1 cellular context compared by ENCODE assay signal in the genomic region with DNA sequence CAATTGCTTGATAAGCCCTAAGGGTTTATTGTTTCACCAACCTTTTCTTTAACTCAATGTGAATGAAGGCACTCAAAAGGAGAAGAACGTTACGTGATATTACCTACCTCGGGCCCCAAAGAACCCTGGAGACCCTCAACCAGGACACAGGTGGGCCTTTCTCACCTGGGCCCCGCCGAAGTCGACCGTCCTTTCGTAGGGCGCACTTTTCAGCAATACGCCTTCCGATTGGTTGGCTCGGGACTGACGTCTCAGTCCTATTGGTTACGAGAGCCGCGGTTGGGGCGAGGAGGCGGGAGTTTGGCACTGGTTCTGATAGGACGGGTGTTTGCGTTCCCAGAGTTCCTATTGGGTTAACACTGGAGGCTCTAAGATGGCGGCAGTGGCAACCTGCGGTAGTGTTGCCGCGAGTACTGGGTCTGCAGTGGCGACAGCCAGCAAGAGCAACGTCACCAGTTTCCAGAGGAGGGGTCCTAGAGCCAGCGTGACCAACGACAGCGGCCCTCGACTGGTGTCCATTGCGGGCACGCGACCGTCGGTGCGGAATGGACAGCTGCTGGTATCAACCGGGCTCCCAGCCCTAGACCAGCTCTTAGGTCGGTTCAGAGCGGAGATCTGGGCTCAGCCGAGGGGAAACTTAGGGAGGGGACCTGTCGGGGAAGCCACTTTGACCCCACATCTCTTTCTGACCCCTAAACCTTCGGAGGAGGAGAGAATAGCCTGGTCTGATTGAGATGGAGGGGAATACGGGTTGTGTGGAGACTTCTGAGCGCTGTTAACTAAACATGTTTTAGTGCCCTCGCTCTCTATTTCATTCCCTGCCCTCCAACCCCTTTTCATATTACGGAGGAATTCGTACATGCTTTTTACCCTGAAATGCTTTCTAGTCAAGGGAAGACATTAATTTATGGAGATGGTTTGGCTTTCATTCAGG.
TF ChIP-seq lines count a peak whose summit lies in the region.

A gene with protein sequence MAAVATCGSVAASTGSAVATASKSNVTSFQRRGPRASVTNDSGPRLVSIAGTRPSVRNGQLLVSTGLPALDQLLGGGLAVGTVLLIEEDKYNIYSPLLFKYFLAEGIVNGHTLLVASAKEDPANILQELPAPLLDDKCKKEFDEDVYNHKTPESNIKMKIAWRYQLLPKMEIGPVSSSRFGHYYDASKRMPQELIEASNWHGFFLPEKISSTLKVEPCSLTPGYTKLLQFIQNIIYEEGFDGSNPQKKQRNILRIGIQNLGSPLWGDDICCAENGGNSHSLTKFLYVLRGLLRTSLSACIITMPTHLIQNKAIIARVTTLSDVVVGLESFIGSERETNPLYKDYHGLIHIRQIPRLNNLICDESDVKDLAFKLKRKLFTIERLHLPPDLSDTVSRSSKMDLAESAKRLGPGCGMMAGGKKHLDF (plus strand): TSS at position 356 of the 934 bp plus-strand sequence. CDS start 18 bp downstream, at position 374.
A gene with protein sequence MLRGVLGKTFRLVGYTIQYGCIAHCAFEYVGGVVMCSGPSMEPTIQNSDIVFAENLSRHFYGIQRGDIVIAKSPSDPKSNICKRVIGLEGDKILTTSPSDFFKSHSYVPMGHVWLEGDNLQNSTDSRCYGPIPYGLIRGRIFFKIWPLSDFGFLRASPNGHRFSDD (minus strand): TSS at position 211 of the 934 bp plus-strand sequence. CDS start 46,346 bp downstream, outside the sequence.

TF ChIP-seq in HepG2, 621 proteins besides CTCF, POLR2A, EP300 and RAD21 (continued from another document and continues in another):
- TF ChIP-seq, protein P1, sequence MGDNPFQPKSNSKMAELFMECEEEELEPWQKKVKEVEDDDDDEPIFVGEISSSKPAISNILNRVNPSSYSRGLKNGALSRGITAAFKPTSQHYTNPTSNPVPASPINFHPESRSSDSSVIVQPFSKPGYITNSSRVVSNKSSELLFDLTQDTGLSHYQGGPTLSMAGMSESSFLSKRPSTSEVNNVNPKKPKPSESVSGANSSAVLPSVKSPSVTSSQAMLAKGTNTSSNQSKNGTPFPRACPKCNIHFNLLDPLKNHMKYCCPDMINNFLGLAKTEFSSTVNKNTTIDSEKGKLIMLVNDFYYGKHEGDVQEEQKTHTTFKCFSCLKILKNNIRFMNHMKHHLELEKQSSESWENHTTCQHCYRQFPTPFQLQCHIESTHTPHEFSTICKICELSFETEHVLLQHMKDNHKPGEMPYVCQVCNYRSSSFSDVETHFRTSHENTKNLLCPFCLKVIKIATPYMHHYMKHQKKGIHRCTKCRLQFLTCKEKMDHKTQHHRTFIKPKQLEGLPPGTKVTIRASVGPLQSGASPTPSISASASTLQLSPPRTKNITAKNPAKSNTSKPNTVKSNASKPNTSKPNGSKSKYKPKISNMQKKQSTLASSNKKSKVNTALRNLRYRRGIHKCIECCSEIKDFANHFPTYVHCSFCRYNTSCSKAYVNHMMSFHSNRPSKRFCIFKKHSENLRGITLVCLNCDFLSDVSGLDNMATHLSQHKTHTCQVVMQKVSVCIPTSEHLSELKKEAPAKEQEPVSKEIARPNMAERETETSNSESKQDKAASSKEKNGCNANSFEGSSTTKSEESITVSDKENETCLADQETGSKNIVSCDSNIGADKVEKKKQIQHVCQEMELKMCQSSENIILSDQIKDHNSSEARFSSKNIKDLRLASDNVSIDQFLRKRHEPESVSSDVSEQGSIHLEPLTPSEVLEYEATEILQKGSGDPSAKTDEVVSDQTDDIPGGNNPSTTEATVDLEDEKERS (CRISPR knock-in tag; IDR thresholded peaks at IDR 0.05): peak; percentile 63; the same call in 1 of the 2 replicates
- TF ChIP-seq ZNF569 (CRISPR knock-in tag; IDR thresholded peaks at IDR 0.05; ENCODE audit: borderline replicate concordance) (no peak), FIP1L1 (IDR thresholded peaks at IDR 0.05; ENCODE audit: borderline replicate concordance, insufficient read depth, low read depth, low read length) (no peak), ZNF317 (CRISPR knock-in tag; IDR thresholded peaks at IDR 0.05) (0 out of 2 replicates have a peak, but pooled peaks have one; percentile 73), PPARG (CRISPR knock-in tag; conservative IDR thresholded peaks at IDR 0.05) (0 out of 2 replicates have a peak, but pooled peaks have one; percentile 14), ZNF563 (CRISPR knock-in tag; IDR thresholded peaks at IDR 0.05) (peak; percentile 60; the same call in 1 of the 2 replicates), ZMYM2 (CRISPR knock-in tag; IDR thresholded peaks at IDR 0.05) (0 out of 2 replicates have a peak, but pooled peaks have one; percentile 34), CBX2 (IDR thresholded peaks at IDR 0.05; ENCODE audit: low read depth, low read length) (no peak), CBX2 (CRISPR knock-in tag; IDR thresholded peaks at IDR 0.05; ENCODE audit: low read depth) (no peak), SCMH1 (CRISPR knock-in tag; IDR thresholded peaks at IDR 0.05; ENCODE audit: borderline replicate concordance) (no peak), SMAD1 (CRISPR knock-in tag; IDR thresholded peaks at IDR 0.05; ENCODE audit: borderline replicate concordance, low read depth) (no peak), ATAD3A (CRISPR knock-in tag; IDR thresholded peaks at IDR 0.05) (no peak), MEIS1 (CRISPR knock-in tag; IDR thresholded peaks at IDR 0.05; ENCODE audit: borderline replicate concordance) (peak; percentile 66; the same call in 1 of the 2 replicates), HNRNPH1 (optimal IDR thresholded peaks at IDR 0.05; ENCODE audit: low read depth, low read length) (no peak), EED (CRISPR knock-in tag; IDR thresholded peaks at IDR 0.05) (0 out of 2 replicates have a peak, but pooled peaks have one; percentile 67), FOXC1 (CRISPR knock-in tag; IDR thresholded peaks at IDR 0.05; ENCODE audit: borderline replicate concordance) (peak; percentile 91), NPAS2 (CRISPR knock-in tag; IDR thresholded peaks at IDR 0.05; ENCODE audit: borderline replicate concordance) (no peak), ZNF138 (CRISPR knock-in tag; IDR thresholded peaks at IDR 0.05; ENCODE audit: low read depth) (peak; percentile 73; the same call in 1 of the 2 replicates), RAD51 (IDR thresholded peaks at IDR 0.05; ENCODE audit: borderline replicate concordance) (no peak), ZSCAN25 (CRISPR knock-in tag; IDR thresholded peaks at IDR 0.05) (no peak), ZNF12 (CRISPR knock-in tag; IDR thresholded peaks at IDR 0.05) (no peak), ZFAT (CRISPR knock-in tag; conservative IDR thresholded peaks at IDR 0.05) (no peak), ZNF790 (CRISPR knock-in tag; IDR thresholded peaks at IDR 0.05; ENCODE audit: borderline replicate concordance) (no peak), MTF1 (CRISPR knock-in tag; IDR thresholded peaks at IDR 0.05) (no peak), SAP130 (CRISPR knock-in tag; IDR thresholded peaks at IDR 0.05; ENCODE audit: low read depth) (peak; percentile 80), ZNF496 (CRISPR knock-in tag; IDR thresholded peaks at IDR 0.05; ENCODE audit: insufficient replicate concordance) (no peak), ZMYM3 (CRISPR knock-in tag; IDR thresholded peaks at IDR 0.05) (peak; percentile 38; the same call in 1 of the 2 replicates), HNRNPLL (IDR thresholded peaks at IDR 0.05; ENCODE audit: low read depth, low read length, poor library complexity, severe bottlenecking) (peak; percentile 51), ZNF674 (CRISPR knock-in tag; IDR thresholded peaks at IDR 0.05; ENCODE audit: low read depth) (no peak), ZNF10 (CRISPR knock-in tag; IDR thresholded peaks at IDR 0.05; ENCODE audit: borderline replicate concordance, low read depth) (no peak), ZNF260 (CRISPR knock-in tag; IDR thresholded peaks at IDR 0.05; ENCODE audit: borderline replicate concordance, low read depth) (no peak), ZNF232 (CRISPR knock-in tag; IDR thresholded peaks at IDR 0.05; ENCODE audit: borderline replicate concordance) (no peak), RCOR2 (CRISPR knock-in tag; IDR thresholded peaks at IDR 0.05) (no peak), HNRNPK (IDR thresholded peaks at IDR 0.05; ENCODE audit: low read depth, low read length, poor library complexity, severe bottlenecking) (no peak), ZNF746 (CRISPR knock-in tag; IDR thresholded peaks at IDR 0.05) (no peak), MBNL3 (CRISPR knock-in tag; conservative IDR thresholded peaks at IDR 0.05) (no peak), ATF1 (CRISPR knock-in tag; IDR thresholded peaks at IDR 0.05) (peak; percentile 87), ZNF550 (CRISPR knock-in tag; IDR thresholded peaks at IDR 0.05; ENCODE audit: borderline replicate concordance) (no peak; the same call in 1 of the 2 replicates), MYC (CRISPR knock-in tag; IDR thresholded peaks at IDR 0.05; ENCODE audit: borderline replicate concordance) (peak; percentile 57; the same call in 1 of the 2 replicates), ZNF781 (CRISPR knock-in tag; IDR thresholded peaks at IDR 0.05; ENCODE audit: borderline replicate concordance, not compliant biosample characterization) (no peak)
- TF ChIP-seq, protein P2, sequence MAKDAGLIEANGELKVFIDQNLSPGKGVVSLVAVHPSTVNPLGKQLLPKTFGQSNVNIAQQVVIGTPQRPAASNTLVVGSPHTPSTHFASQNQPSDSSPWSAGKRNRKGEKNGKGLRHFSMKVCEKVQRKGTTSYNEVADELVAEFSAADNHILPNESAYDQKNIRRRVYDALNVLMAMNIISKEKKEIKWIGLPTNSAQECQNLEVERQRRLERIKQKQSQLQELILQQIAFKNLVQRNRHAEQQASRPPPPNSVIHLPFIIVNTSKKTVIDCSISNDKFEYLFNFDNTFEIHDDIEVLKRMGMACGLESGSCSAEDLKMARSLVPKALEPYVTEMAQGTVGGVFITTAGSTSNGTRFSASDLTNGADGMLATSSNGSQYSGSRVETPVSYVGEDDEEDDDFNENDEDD (CRISPR knock-in tag; IDR thresholded peaks at IDR 0.05; ENCODE audit: borderline replicate concordance): peak; percentile 74; the same call in 1 of the 2 replicates
- TF ChIP-seq, protein P3, sequence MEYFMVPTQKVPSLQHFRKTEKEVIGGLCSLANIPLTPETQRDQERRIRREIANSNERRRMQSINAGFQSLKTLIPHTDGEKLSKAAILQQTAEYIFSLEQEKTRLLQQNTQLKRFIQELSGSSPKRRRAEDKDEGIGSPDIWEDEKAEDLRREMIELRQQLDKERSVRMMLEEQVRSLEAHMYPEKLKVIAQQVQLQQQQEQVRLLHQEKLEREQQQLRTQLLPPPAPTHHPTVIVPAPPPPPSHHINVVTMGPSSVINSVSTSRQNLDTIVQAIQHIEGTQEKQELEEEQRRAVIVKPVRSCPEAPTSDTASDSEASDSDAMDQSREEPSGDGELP (IDR thresholded peaks at IDR 0.05; ENCODE audit: borderline replicate concordance, low read depth): peak; percentile 14; the same call in 1 of the 2 replicates
- TF ChIP-seq, protein P4, sequence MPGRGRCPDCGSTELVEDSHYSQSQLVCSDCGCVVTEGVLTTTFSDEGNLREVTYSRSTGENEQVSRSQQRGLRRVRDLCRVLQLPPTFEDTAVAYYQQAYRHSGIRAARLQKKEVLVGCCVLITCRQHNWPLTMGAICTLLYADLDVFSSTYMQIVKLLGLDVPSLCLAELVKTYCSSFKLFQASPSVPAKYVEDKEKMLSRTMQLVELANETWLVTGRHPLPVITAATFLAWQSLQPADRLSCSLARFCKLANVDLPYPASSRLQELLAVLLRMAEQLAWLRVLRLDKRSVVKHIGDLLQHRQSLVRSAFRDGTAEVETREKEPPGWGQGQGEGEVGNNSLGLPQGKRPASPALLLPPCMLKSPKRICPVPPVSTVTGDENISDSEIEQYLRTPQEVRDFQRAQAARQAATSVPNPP (CRISPR knock-in tag; IDR thresholded peaks at IDR 0.05): no peak
- TF ChIP-seq, protein P5, sequence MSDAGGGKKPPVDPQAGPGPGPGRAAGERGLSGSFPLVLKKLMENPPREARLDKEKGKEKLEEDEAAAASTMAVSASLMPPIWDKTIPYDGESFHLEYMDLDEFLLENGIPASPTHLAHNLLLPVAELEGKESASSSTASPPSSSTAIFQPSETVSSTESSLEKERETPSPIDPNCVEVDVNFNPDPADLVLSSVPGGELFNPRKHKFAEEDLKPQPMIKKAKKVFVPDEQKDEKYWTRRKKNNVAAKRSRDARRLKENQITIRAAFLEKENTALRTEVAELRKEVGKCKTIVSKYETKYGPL (CRISPR knock-in tag; IDR thresholded peaks at IDR 0.05): no peak
- TF ChIP-seq, protein P6, sequence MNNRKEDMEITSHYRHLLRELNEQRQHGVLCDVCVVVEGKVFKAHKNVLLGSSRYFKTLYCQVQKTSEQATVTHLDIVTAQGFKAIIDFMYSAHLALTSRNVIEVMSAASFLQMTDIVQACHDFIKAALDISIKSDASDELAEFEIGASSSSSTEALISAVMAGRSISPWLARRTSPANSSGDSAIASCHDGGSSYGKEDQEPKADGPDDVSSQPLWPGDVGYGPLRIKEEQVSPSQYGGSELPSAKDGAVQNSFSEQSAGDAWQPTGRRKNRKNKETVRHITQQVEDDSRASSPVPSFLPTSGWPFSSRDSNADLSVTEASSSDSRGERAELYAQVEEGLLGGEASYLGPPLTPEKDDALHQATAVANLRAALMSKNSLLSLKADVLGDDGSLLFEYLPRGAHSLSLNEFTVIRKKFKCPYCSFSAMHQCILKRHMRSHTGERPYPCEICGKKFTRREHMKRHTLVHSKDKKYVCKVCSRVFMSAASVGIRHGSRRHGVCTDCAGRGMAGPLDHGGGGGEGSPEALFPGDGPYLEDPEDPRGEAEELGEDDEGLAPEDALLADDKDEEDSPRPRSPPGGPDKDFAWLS (CRISPR knock-in tag; IDR thresholded peaks at IDR 0.05; ENCODE audit: borderline replicate concordance): no peak
- TF ChIP-seq, protein P7, sequence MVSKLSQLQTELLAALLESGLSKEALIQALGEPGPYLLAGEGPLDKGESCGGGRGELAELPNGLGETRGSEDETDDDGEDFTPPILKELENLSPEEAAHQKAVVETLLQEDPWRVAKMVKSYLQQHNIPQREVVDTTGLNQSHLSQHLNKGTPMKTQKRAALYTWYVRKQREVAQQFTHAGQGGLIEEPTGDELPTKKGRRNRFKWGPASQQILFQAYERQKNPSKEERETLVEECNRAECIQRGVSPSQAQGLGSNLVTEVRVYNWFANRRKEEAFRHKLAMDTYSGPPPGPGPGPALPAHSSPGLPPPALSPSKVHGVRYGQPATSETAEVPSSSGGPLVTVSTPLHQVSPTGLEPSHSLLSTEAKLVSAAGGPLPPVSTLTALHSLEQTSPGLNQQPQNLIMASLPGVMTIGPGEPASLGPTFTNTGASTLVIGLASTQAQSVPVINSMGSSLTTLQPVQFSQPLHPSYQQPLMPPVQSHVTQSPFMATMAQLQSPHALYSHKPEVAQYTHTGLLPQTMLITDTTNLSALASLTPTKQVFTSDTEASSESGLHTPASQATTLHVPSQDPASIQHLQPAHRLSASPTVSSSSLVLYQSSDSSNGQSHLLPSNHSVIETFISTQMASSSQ (IDR thresholded peaks at IDR 0.05; ENCODE audit: low read depth): no peak
- TF ChIP-seq, protein P7 (CRISPR knock-in tag; IDR thresholded peaks at IDR 0.05; ENCODE audit: borderline replicate concordance): peak; percentile 74; the same call in 1 of the 2 replicates
